1 cellular context compared by ENCODE assay signal in genomic region chr15:58142827-58143226, GRCh38.
A peak's percentile ranks its signal among the peaks of the same experiment; 100 is the strongest.
TF ChIP-seq lines count a peak whose summit lies in the region.

No MANE protein-coding gene starts in this region.

TF ChIP-seq in K562, 482 proteins besides CTCF, POLR2A, EP300 and RAD21 (continued from another document and continues in another):
- TF ChIP-seq GTF2B (IDR thresholded peaks at IDR 0.05; ENCODE audit: extremely low read depth, insufficient read length): no peak
- no peak for TF ChIP-seq FIP1L1 (IDR thresholded peaks at IDR 0.05; ENCODE audit: low read depth, low read length, poor library complexity, severe bottlenecking)
- no peak for TF ChIP-seq ZBTB7A (IDR thresholded peaks at IDR 0.05; ENCODE audit: borderline replicate concordance, control insufficient read depth, low read depth, low read length)
- 0 out of 2 replicates have a peak, but pooled peaks have one; percentile 7 for TF ChIP-seq ETV1 (tag; conservative IDR thresholded peaks at IDR 0.05; ENCODE audit: low read depth)
- TF ChIP-seq ETV5 (CRISPR knock-in tag; IDR thresholded peaks at IDR 0.05; ENCODE audit: low read depth): 0 out of 2 replicates have a peak, but pooled peaks have one; percentile 46
- no peak for TF ChIP-seq ZNF696 (CRISPR knock-in tag; conservative IDR thresholded peaks at IDR 0.05)
- TF ChIP-seq ZNF699 (CRISPR knock-in tag; IDR thresholded peaks at IDR 0.05; ENCODE audit: insufficient replicate concordance): no peak
- TF ChIP-seq RFX5 (IDR thresholded peaks at IDR 0.05; ENCODE audit: low read depth, low read length): no peak
- no peak for TF ChIP-seq ZNF780A (CRISPR knock-in tag; IDR thresholded peaks at IDR 0.05)
- TF ChIP-seq SMAD4 (CRISPR knock-in tag; conservative IDR thresholded peaks at IDR 0.05): peak; percentile 89
- no peak for TF ChIP-seq SAFB2 (IDR thresholded peaks at IDR 0.05; ENCODE audit: borderline replicate concordance, low read depth, low read length, severe bottlenecking)
- no peak for TF ChIP-seq NR2C1 (IDR thresholded peaks at IDR 0.05)
- peak; percentile 62 for TF ChIP-seq NR2C1 (tag; IDR thresholded peaks at IDR 0.05)
- TF ChIP-seq, protein P1, sequence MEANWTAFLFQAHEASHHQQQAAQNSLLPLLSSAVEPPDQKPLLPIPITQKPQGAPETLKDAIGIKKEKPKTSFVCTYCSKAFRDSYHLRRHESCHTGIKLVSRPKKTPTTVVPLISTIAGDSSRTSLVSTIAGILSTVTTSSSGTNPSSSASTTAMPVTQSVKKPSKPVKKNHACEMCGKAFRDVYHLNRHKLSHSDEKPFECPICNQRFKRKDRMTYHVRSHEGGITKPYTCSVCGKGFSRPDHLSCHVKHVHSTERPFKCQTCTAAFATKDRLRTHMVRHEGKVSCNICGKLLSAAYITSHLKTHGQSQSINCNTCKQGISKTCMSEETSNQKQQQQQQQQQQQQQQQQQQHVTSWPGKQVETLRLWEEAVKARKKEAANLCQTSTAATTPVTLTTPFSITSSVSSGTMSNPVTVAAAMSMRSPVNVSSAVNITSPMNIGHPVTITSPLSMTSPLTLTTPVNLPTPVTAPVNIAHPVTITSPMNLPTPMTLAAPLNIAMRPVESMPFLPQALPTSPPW (CRISPR knock-in tag; IDR thresholded peaks at IDR 0.05): no peak
- TF ChIP-seq ZNF586 (CRISPR knock-in tag; conservative IDR thresholded peaks at IDR 0.05): no peak
- TF ChIP-seq TAF9B (IDR thresholded peaks at IDR 0.05; ENCODE audit: partially characterized antibody): no peak
- TF ChIP-seq MXI1 (IDR thresholded peaks at IDR 0.05; ENCODE audit: low read depth, low read length): no peak
- peak; percentile 94 for TF ChIP-seq MEIS2 (IDR thresholded peaks at IDR 0.05; ENCODE audit: partially characterized antibody)
- TF ChIP-seq SRSF9 (IDR thresholded peaks at IDR 0.05; ENCODE audit: borderline replicate concordance, low read depth, low read length): no peak
- TF ChIP-seq KDM1A (IDR thresholded peaks at IDR 0.05): no peak
- TF ChIP-seq CHCHD3 (CRISPR knock-in tag; IDR thresholded peaks at IDR 0.05): no peak
- TF ChIP-seq RERE (CRISPR knock-in tag; IDR thresholded peaks at IDR 0.05; ENCODE audit: borderline replicate concordance): no peak
- no peak for TF ChIP-seq ETS2 (tag; IDR thresholded peaks at IDR 0.05; ENCODE audit: borderline replicate concordance, poor library complexity, severe bottlenecking)
- no peak for TF ChIP-seq ZNF140 (CRISPR knock-in tag; IDR thresholded peaks at IDR 0.05)
- TF ChIP-seq ZNF384 (IDR thresholded peaks at IDR 0.05; ENCODE audit: low read depth, low read length): no peak
- no peak for TF ChIP-seq ZNF778 (CRISPR knock-in tag; IDR thresholded peaks at IDR 0.05)
- no peak for TF ChIP-seq GTF2A2 (tag; IDR thresholded peaks at IDR 0.05)
- TF ChIP-seq POU5F1 (IDR thresholded peaks at IDR 0.05; ENCODE audit: borderline replicate concordance, low read depth, low read length, partially characterized antibody): no peak
- TF ChIP-seq MBD1 (CRISPR knock-in tag; IDR thresholded peaks at IDR 0.05): no peak
- no peak for TF ChIP-seq ZHX1 (conservative IDR thresholded peaks at IDR 0.05; ENCODE audit: low read length)
- no peak for TF ChIP-seq RBM34 (IDR thresholded peaks at IDR 0.05; ENCODE audit: borderline replicate concordance, insufficient read depth, low read length)
- TF ChIP-seq HOMEZ (CRISPR knock-in tag; IDR thresholded peaks at IDR 0.05): no peak
- TF ChIP-seq BRF2 (IDR thresholded peaks at IDR 0.05; ENCODE audit: borderline replicate concordance, insufficient read depth, insufficient read length): no peak
- TF ChIP-seq ZBTB33 (CRISPR knock-in tag; IDR thresholded peaks at IDR 0.05): no peak
- no peak for TF ChIP-seq PHB (CRISPR knock-in tag; IDR thresholded peaks at IDR 0.05)
- TF ChIP-seq MECOM (CRISPR knock-in tag; IDR thresholded peaks at IDR 0.05): peak; percentile 82
- TF ChIP-seq ZBTB43 (CRISPR knock-in tag; IDR thresholded peaks at IDR 0.05): no peak
- TF ChIP-seq, protein P2, sequence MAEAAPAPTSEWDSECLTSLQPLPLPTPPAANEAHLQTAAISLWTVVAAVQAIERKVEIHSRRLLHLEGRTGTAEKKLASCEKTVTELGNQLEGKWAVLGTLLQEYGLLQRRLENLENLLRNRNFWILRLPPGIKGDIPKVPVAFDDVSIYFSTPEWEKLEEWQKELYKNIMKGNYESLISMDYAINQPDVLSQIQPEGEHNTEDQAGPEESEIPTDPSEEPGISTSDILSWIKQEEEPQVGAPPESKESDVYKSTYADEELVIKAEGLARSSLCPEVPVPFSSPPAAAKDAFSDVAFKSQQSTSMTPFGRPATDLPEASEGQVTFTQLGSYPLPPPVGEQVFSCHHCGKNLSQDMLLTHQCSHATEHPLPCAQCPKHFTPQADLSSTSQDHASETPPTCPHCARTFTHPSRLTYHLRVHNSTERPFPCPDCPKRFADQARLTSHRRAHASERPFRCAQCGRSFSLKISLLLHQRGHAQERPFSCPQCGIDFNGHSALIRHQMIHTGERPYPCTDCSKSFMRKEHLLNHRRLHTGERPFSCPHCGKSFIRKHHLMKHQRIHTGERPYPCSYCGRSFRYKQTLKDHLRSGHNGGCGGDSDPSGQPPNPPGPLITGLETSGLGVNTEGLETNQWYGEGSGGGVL (CRISPR knock-in tag; IDR thresholded peaks at IDR 0.05): no peak
